In genomic region chr1:170445096-170445495, GRCh38 we compare ENCODE assay signal across 19 cellular contexts.
DNase-seq lines count a peak whose midpoint lies in the region; ATAC-seq and TF ChIP-seq lines count a peak whose summit lies in the region.
"Had no signal": no experiment of that assay in that cellular context is flagged by ENCODE, and none has a peak within 500 bp of the region (broad histone marks: within the 10 kb centered on the region; RNA-seq: fewer than 3 reads in every experiment).

No MANE protein-coding gene starts in this region.

- H3K4me1 ChIP-seq in foreskin keratinocyte, result no peaks in the 10 kb centered on the region

- in situ Hi-C loops in brain microvascular endothelial cell (cut with HindIII; ENCODE audit: low pct_ligation_motif_present, low sequenced_read_pairs), result no loop called here

- no peak for TF ChIP-seq CTCF in HFF-Myc (IDR thresholded peaks at IDR 0.05; ENCODE audit: low read depth, low read length, missing control alignments)
- no peak for TF ChIP-seq CTCF in brain microvascular endothelial cell (IDR thresholded peaks at IDR 0.05; ENCODE audit: low read depth, low read length, missing control alignments)
- no peak for TF ChIP-seq CTCF in foreskin keratinocyte (conservative IDR thresholded peaks at IDR 0.05)

- H3K27me3 ChIP-seq in brain microvascular endothelial cell (replicated peaks), result no peaks in the 10 kb centered on the region
- peaks cover 12% of the 10 kb centered on the region for H3K27me3 ChIP-seq in foreskin keratinocyte
- H3K27me3 ChIP-seq: MG63 had no signal

- DNase-seq in AG08395 (ENCODE audit: low spot score) (peak; percentile 62), HFF-Myc (ENCODE audit: extremely low read depth, low read depth) (peak; percentile 40), brain microvascular endothelial cell (peak; percentile 43), foreskin keratinocyte (peak; percentile 28 to 65), NCI-H2107 (lab: John Stamatoyannopoulos, UW) (no peak), midbrain (lab: John Stamatoyannopoulos, UW) (no peak), NCI-H1694 treated with DMSO at 0.1 percent for 48 hours (lab: John Stamatoyannopoulos, UW) (no peak)
- no peak for DNase-seq in activated effector memory CD4-positive, alpha-beta T cell treated with anti-CD3 and anti-CD28 coated beads, Interleukin-2, amount 50 U/mL, for 16 hours
- DNase-seq: ACHN; activated naive CD8-positive, alpha-beta T cell treated with anti-CD3 and anti-CD28 coated beads, Interleukin-2, amount 10 ng/mL, durations not matched to agents 7 days and 5 days; activated T-cell treated with anti-CD3 and anti-CD28 coated beads, Interleukin-2, amount 50 U/mL, for 1 hour; endodermal cell; GDM1; H7; head of caudate nucleus; MG63; NCI-H187; NCI-H510A treated with DMSO at 0.1 percent for 48 hours had no signal

- ATAC-seq in foreskin keratinocyte, result peak; percentile 76

- H3K36me3 ChIP-seq in brain microvascular endothelial cell (replicated peaks), result no peaks in the 10 kb centered on the region
- H3K36me3 ChIP-seq: MG63 had no signal

- H3K4me3 ChIP-seq in HFF-Myc (replicated peaks; ENCODE audit: low read depth, low read length) (no peak overlapping the region), brain microvascular endothelial cell (ENCODE audit: low read depth, low read length) (no peak overlapping the region)
- H3K4me3 ChIP-seq: MG63, SK-N-MC had no signal

- no peak overlapping the region for H3K27ac ChIP-seq in brain microvascular endothelial cell
- H3K27ac ChIP-seq in foreskin keratinocyte, result no peak overlapping the region
- H3K27ac ChIP-seq: SK-N-MC had no signal

Comparison
In these comparisons a context has a peak if more than half of its experiments do, and no peak if none do; other contexts are left out.
1. DNase-seq: peak in AG08395 (single experiment), HFF-Myc (single experiment), brain microvascular endothelial cell (single experiment) and foreskin keratinocyte (2 of 2); none in NCI-H2107 (single experiment), activated effector memory CD4-positive, alpha-beta T cell treated with anti-CD3 and anti-CD28 coated beads, Interleukin-2, amount 50 U/mL, for 16 hours (single experiment), midbrain (single experiment) and NCI-H1694 treated with DMSO at 0.1 percent for 48 hours (single experiment).